Comparison of ENCODE assay signal across 8 cellular contexts in the genomic region with DNA sequence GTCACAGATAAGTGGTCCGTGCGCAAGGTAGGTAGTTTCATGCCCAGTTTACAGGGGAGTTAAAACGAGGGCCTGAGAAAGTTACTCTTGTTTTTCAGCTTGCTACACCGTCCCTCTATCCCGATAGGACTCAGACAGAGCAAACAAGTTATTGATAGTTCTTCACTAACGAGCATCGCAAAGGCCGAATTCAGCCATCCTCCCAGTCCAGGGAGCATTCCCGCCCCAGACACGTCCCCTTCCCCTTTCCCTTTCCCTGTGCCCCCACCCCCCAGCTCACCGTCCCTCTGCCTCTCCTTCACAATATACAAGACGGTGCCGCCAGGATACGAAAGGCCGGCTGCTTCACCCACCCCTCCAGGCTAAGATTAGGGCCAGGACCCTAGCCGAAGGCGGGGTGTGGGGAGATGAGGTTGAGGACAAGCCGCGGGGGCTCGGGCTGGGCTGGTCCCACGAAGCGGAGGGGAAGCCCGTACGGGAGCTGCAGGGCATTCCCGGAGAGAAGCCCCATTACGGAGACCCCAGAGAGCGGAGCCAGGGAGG. TPM values are rescaled to one million over a fixed set of nuclear protein-coding genes. Genes with fewer than 3 reads are reported as not detected.
A peak's percentile ranks its signal among the peaks of the same experiment; 100 is the strongest.
DNase-seq lines count a peak whose midpoint lies in the region; ATAC-seq lines count a peak whose summit lies in the region.

No MANE protein-coding gene starts in this region.

- ATAC-seq in HG03108 (IDR thresholded peaks at IDR 0.05; ENCODE audit: unreplicated experiment) (peak; percentile 4), HG03442 (IDR thresholded peaks at IDR 0.05; ENCODE audit: unreplicated experiment) (no peak), GM19463 (IDR thresholded peaks at IDR 0.05; ENCODE audit: unreplicated experiment) (no peak)

- peak overlapping the region; percentile 96 to 100 (median 99) for H3K4me3 Mint-ChIP-seq in CD8-positive, alpha-beta memory T cell
- peak overlapping the region; percentile 92 for H3K4me3 Mint-ChIP-seq in activated T-helper 2 cell treated with anti-CD3 and anti-CD28 coated beads, Interferon-gamma antibody, Interleukin-2, Interleukin-4, amounts not matched to agents 10 μg/mL and 5 μg/mL and 100 μg/mL, durations not matched to agents 14 hours and 24 hours and 36 hours (ENCODE audit: low read depth)

- peaks cover 20% of the 10 kb centered on the region for H3K36me3 ChIP-seq in CD8-positive, alpha-beta memory T cell (ENCODE audit: insufficient read depth, low read length)
- peaks cover 19% of the 10 kb centered on the region for H3K36me3 ChIP-seq in skeletal muscle satellite cell (ENCODE audit: insufficient read depth, low read length)

- peaks cover 0 to 41% (median 2%) of the 10 kb centered on the region in 3 donors for H3K36me3 Mint-ChIP-seq in CD8-positive, alpha-beta memory T cell
- peaks cover 25% of the 10 kb centered on the region for H3K36me3 Mint-ChIP-seq in activated T-helper 2 cell treated with anti-CD3 and anti-CD28 coated beads, Interferon-gamma antibody, Interleukin-2, Interleukin-4, amounts not matched to agents 10 μg/mL and 5 μg/mL and 100 μg/mL, durations not matched to agents 14 hours and 24 hours and 36 hours (ENCODE audit: low read depth)

- peak overlapping the region; percentile 92 to 98 (median 97) for H3K27ac Mint-ChIP-seq in CD8-positive, alpha-beta memory T cell
- H3K27ac Mint-ChIP-seq in activated T-helper 2 cell treated with anti-CD3 and anti-CD28 coated beads, Interferon-gamma antibody, Interleukin-2, Interleukin-4, amounts not matched to agents 10 μg/mL and 5 μg/mL and 100 μg/mL, durations not matched to agents 14 hours and 24 hours and 36 hours: peak overlapping the region; percentile 85

- POLR2A ChIA-PET in CD8-positive, alpha-beta memory T cell (lab: Charles Lee): interaction anchor here (0.5 to 2.9 kb wide), 6 partner anchors 27 to 822 kb away, joined by 3 to 40 read pairs (median 4); a partner anchor contains a TSS

- intact Hi-C loops in activated T-helper 2 cell treated with anti-CD3 and anti-CD28 coated beads, Interferon-gamma antibody, Interleukin-2, Interleukin-4, amounts not matched to agents 10 μg/mL and 5 μg/mL and 100 μg/mL, durations not matched to agents 14 hours and 24 hours and 36 hours (cut with micrococcal nuclease): loop anchor here (1.0 to 5.0 kb wide), 3 partner anchors 27 to 176 kb away; a partner anchor contains a TSS

- peak overlapping the region; percentile 82 for H3K4me3 ChIP-seq in CD8-positive, alpha-beta memory T cell (ENCODE audit: low read length)
- peak overlapping the region; percentile 93 for H3K4me3 ChIP-seq in skeletal muscle satellite cell (ENCODE audit: low read length)

- no peaks in the 10 kb centered on the region for H3K27me3 ChIP-seq in CD8-positive, alpha-beta memory T cell (ENCODE audit: insufficient read depth, low read length, poor library complexity, severe bottlenecking)
- no peaks in the 10 kb centered on the region for H3K27me3 ChIP-seq in skeletal muscle satellite cell (ENCODE audit: control insufficient read depth, insufficient read depth, low read length)

- H3K4me1 ChIP-seq in CD8-positive, alpha-beta memory T cell (ENCODE audit: insufficient read depth, low read length): peaks cover 25% of the 10 kb centered on the region
- peaks cover 14% of the 10 kb centered on the region for H3K4me1 ChIP-seq in skeletal muscle satellite cell (ENCODE audit: control insufficient read depth, insufficient read depth, low read length)

- H3K9me3 Mint-ChIP-seq in CD8-positive, alpha-beta memory T cell: no peaks in the 10 kb centered on the region
- no peaks in the 10 kb centered on the region for H3K9me3 Mint-ChIP-seq in activated T-helper 2 cell treated with anti-CD3 and anti-CD28 coated beads, Interferon-gamma antibody, Interleukin-2, Interleukin-4, amounts not matched to agents 10 μg/mL and 5 μg/mL and 100 μg/mL, durations not matched to agents 14 hours and 24 hours and 36 hours

- H3K9me3 ChIP-seq in CD8-positive, alpha-beta memory T cell (ENCODE audit: low read length): no peaks in the 10 kb centered on the region
- H3K9me3 ChIP-seq in skeletal muscle satellite cell (replicated peaks; ENCODE audit: low read length): no peaks in the 10 kb centered on the region

- DNase-seq in CD8-positive, alpha-beta memory T cell: no peak
- peak; percentile 19 for DNase-seq in activated T-helper 2 cell treated with anti-CD3 and anti-CD28 coated beads, Interferon-gamma antibody, Interleukin-2, Interleukin-4, amounts not matched to agents 10 μg/mL and 5 μg/mL and 100 μg/mL, durations not matched to agents 14 hours and 24 hours and 36 hours (ENCODE audit: low spot score)
- DNase-seq in hepatic stellate cell (ENCODE audit: low spot score): peak; percentile 16
- no peak for DNase-seq in stimulated activated naive CD4-positive, alpha-beta T cell treated with Interleukin-2 at 50 U/mL for 16 hours (lab: John Stamatoyannopoulos, UW)

- H3K27me3 Mint-ChIP-seq in CD8-positive, alpha-beta memory T cell: no peaks in the 10 kb centered on the region
- H3K27me3 Mint-ChIP-seq in activated T-helper 2 cell treated with anti-CD3 and anti-CD28 coated beads, Interferon-gamma antibody, Interleukin-2, Interleukin-4, amounts not matched to agents 10 μg/mL and 5 μg/mL and 100 μg/mL, durations not matched to agents 14 hours and 24 hours and 36 hours (ENCODE audit: low read depth): no peaks in the 10 kb centered on the region

- peak overlapping the region; percentile 93 for H3K9ac ChIP-seq in skeletal muscle satellite cell (ENCODE audit: low read depth, low read length)

- H3K27ac ChIP-seq in CD8-positive, alpha-beta memory T cell (ENCODE audit: low read depth, low read length): peak overlapping the region; percentile 80

- peak overlapping the region; percentile 85 for H3K4me2 ChIP-seq in skeletal muscle satellite cell (ENCODE audit: low read length)

- CTCF ChIA-PET in CD8-positive, alpha-beta memory T cell (lab: Charles Lee): interaction anchor here (0.8 to 1.8 kb wide), 10 partner anchors 18 to 286 kb away, joined by 3 to 7 read pairs (median 4); a partner anchor contains a TSS

- peaks cover 29 to 61% (median 38%) of the 10 kb centered on the region in 3 donors for H3K4me1 Mint-ChIP-seq in CD8-positive, alpha-beta memory T cell
- H3K4me1 Mint-ChIP-seq in activated T-helper 2 cell treated with anti-CD3 and anti-CD28 coated beads, Interferon-gamma antibody, Interleukin-2, Interleukin-4, amounts not matched to agents 10 μg/mL and 5 μg/mL and 100 μg/mL, durations not matched to agents 14 hours and 24 hours and 36 hours (ENCODE audit: low read depth): peaks cover 22% of the 10 kb centered on the region

RNA-seq across cellular contexts. Expression of a gene that starts 0.6 kb away (rescaled TPM):
- 10 to 100 TPM; 35.6 to 37.0 TPM for total RNA-seq in CD8-positive, alpha-beta memory T cell
- polyA plus RNA-seq in CD8-positive, alpha-beta memory T cell: 63.6 TPM
- total RNA-seq in activated T-helper 2 cell treated with anti-CD3 and anti-CD28 coated beads, Interferon-gamma antibody, Interleukin-2, Interleukin-4, amounts not matched to agents 10 μg/mL and 5 μg/mL and 100 μg/mL, durations not matched to agents 14 hours and 24 hours and 36 hours: 55.5 and 61.3 TPM in 2 replicates
- 56.8 and 72.1 TPM in 2 replicates for total RNA-seq in skeletal muscle satellite cell (2012; rRNA removed)

RNA-seq across cellular contexts. Expression of a gene that starts 4.3 kb away (rescaled TPM):
- total RNA-seq in CD8-positive, alpha-beta memory T cell: 10 to 100 TPM; 12.9 to 14.0 TPM
- polyA plus RNA-seq in CD8-positive, alpha-beta memory T cell: 2.1 TPM
- 22.3 TPM in 2 replicates for total RNA-seq in activated T-helper 2 cell treated with anti-CD3 and anti-CD28 coated beads, Interferon-gamma antibody, Interleukin-2, Interleukin-4, amounts not matched to agents 10 μg/mL and 5 μg/mL and 100 μg/mL, durations not matched to agents 14 hours and 24 hours and 36 hours
- total RNA-seq in skeletal muscle satellite cell (2012; rRNA removed): 8.9 and 11.8 TPM in 2 replicates

RNA-seq across cellular contexts. Expression of a gene that starts 27.4 kb away (rescaled TPM):
- 100 to 1,000 TPM; 157 to 160 TPM for total RNA-seq in CD8-positive, alpha-beta memory T cell
- polyA plus RNA-seq in CD8-positive, alpha-beta memory T cell: 33.5 TPM
- total RNA-seq in activated T-helper 2 cell treated with anti-CD3 and anti-CD28 coated beads, Interferon-gamma antibody, Interleukin-2, Interleukin-4, amounts not matched to agents 10 μg/mL and 5 μg/mL and 100 μg/mL, durations not matched to agents 14 hours and 24 hours and 36 hours: 79.6 and 84.0 TPM in 2 replicates
- 26.1 and 40.6 TPM in 2 replicates for total RNA-seq in skeletal muscle satellite cell (2012; rRNA removed)

RNA-seq across cellular contexts. Expression of a gene that starts 27.6 kb away (rescaled TPM):
- 100 to 1,000 TPM in 1 of 2 experiments, 10 to 100 TPM in 1; 98.3 to 101 TPM for total RNA-seq in CD8-positive, alpha-beta memory T cell
- polyA plus RNA-seq in CD8-positive, alpha-beta memory T cell: 221 TPM
- 102 and 105 TPM in 2 replicates for total RNA-seq in activated T-helper 2 cell treated with anti-CD3 and anti-CD28 coated beads, Interferon-gamma antibody, Interleukin-2, Interleukin-4, amounts not matched to agents 10 μg/mL and 5 μg/mL and 100 μg/mL, durations not matched to agents 14 hours and 24 hours and 36 hours
- 28.9 and 39.5 TPM in 2 replicates for total RNA-seq in skeletal muscle satellite cell (2012; rRNA removed)

RNA-seq across cellular contexts. Expression of a gene that starts 55.4 kb away (rescaled TPM):
- total RNA-seq in CD8-positive, alpha-beta memory T cell: 10 to 100 TPM; 62.0 to 66.4 TPM
- 96.3 TPM for polyA plus RNA-seq in CD8-positive, alpha-beta memory T cell
- 47.9 and 57.9 TPM in 2 replicates for total RNA-seq in activated T-helper 2 cell treated with anti-CD3 and anti-CD28 coated beads, Interferon-gamma antibody, Interleukin-2, Interleukin-4, amounts not matched to agents 10 μg/mL and 5 μg/mL and 100 μg/mL, durations not matched to agents 14 hours and 24 hours and 36 hours
- 85.7 and 112 TPM in 2 replicates for total RNA-seq in skeletal muscle satellite cell (2012; rRNA removed)

Comparison
In these comparisons a context has a peak if more than half of its experiments do, and no peak if none do; other contexts are left out.
1. DNase-seq: peak in activated T-helper 2 cell treated with anti-CD3 and anti-CD28 coated beads, Interferon-gamma antibody, Interleukin-2, Interleukin-4, amounts not matched to agents 10 μg/mL and 5 μg/mL and 100 μg/mL, durations not matched to agents 14 hours and 24 hours and 36 hours (single experiment) and hepatic stellate cell (single experiment); none in CD8-positive, alpha-beta memory T cell (0 of 5) and stimulated activated naive CD4-positive, alpha-beta T cell treated with Interleukin-2 at 50 U/mL for 16 hours (single experiment).